11 cellular contexts compared by ENCODE assay signal in genomic region chr13:76383671-76384461, GRCh38.
A peak's percentile ranks its signal among the peaks of the same experiment; 100 is the strongest.
DNase-seq lines count a peak whose midpoint lies in the region; ATAC-seq and TF ChIP-seq lines count a peak whose summit lies in the region.
"Had no signal": no experiment of that assay in that cellular context is flagged by ENCODE, and none has a peak within 500 bp of the region (broad histone marks: within the 10 kb centered on the region; RNA-seq: fewer than 3 reads in every experiment).

No MANE protein-coding gene starts in this region.

- no peaks in the 10 kb centered on the region for H3K4me1 Mint-ChIP-seq in activated CD8-positive, alpha-beta memory T cell treated with anti-CD3 and anti-CD28 coated beads, Interleukin-2, amount 10 ng/mL, durations not matched to agents 7 days and 5 days
- H3K4me1 Mint-ChIP-seq: IgD-negative memory B cell, naive B cell had no signal

- H3K4me3 ChIP-seq in upper lobe of right lung = no peak overlapping the region

- H3K27me3 Mint-ChIP-seq in activated CD8-positive, alpha-beta memory T cell treated with anti-CD3 and anti-CD28 coated beads, Interleukin-2, amount 10 ng/mL, durations not matched to agents 7 days and 5 days = no peaks in the 10 kb centered on the region
- H3K27me3 Mint-ChIP-seq: naive B cell had no signal

- no peaks in the 10 kb centered on the region for H3K9me3 Mint-ChIP-seq in activated CD8-positive, alpha-beta memory T cell treated with anti-CD3 and anti-CD28 coated beads, Interleukin-2, amount 10 ng/mL, durations not matched to agents 7 days and 5 days (ENCODE audit: low read depth)
- H3K9me3 Mint-ChIP-seq: IgD-negative memory B cell had no signal

- no peak for TF ChIP-seq CTCF in upper lobe of right lung (IDR thresholded peaks at IDR 0.05)

- H3K36me3 ChIP-seq in upper lobe of right lung = no peaks in the 10 kb centered on the region

- DNase-seq in Right ventricle myocardium inferior (ENCODE audit: missing footprints) = no peak
- DNase-seq in cardiac septum (ENCODE audit: low spot score) = no peak
- DNase-seq in amniotic epithelial cell (ENCODE audit: low read depth) = peak; percentile 91
- DNase-seq in islet precursor cell = peak; percentile 86
- no peak for DNase-seq in upper lobe of right lung
- DNase-seq in activated CD8-positive, alpha-beta memory T cell treated with anti-CD3 and anti-CD28 coated beads, Interleukin-2, amount 10 ng/mL, durations not matched to agents 7 days and 5 days = no peak
- no peak for DNase-seq in activated CD4-positive, alpha-beta T cell treated with anti-CD3 and anti-CD28 coated beads for 48 hours
- DNase-seq: naive B cell had no signal

- no peak overlapping the region for H3K27ac Mint-ChIP-seq in activated CD8-positive, alpha-beta memory T cell treated with anti-CD3 and anti-CD28 coated beads, Interleukin-2, amount 10 ng/mL, durations not matched to agents 7 days and 5 days
- H3K27ac Mint-ChIP-seq: IgD-negative memory B cell, naive B cell had no signal

- CTCF ChIA-PET in activated CD8-positive, alpha-beta memory T cell treated with anti-CD3 and anti-CD28 coated beads, Interleukin-2, amount 10 ng/mL, durations not matched to agents 7 days and 5 days (lab: Charles Lee) = no interaction called here

- H3K4me1 ChIP-seq in upper lobe of right lung = peaks cover 20% of the 10 kb centered on the region

- no peaks in the 10 kb centered on the region for H3K9me3 ChIP-seq in upper lobe of right lung

- no peaks in the 10 kb centered on the region for H3K27me3 ChIP-seq in upper lobe of right lung

- ATAC-seq in Right ventricle myocardium inferior (peak; percentile 44), upper lobe of right lung (peak; percentile 80), GM21529 (IDR thresholded peaks at IDR 0.05; ENCODE audit: unreplicated experiment) (no peak)
- no peak for ATAC-seq in activated CD8-positive, alpha-beta memory T cell treated with anti-CD3 and anti-CD28 coated beads, Interleukin-2, amount 10 ng/mL, durations not matched to agents 7 days and 5 days

- H3K36me3 Mint-ChIP-seq in activated CD8-positive, alpha-beta memory T cell treated with anti-CD3 and anti-CD28 coated beads, Interleukin-2, amount 10 ng/mL, durations not matched to agents 7 days and 5 days = no peaks in the 10 kb centered on the region
- H3K36me3 Mint-ChIP-seq: IgD-negative memory B cell, naive B cell had no signal

- intact Hi-C loops in Right ventricle myocardium inferior (cut with DNase I) = no loop called here
- intact Hi-C loops in cardiac septum (cut with DNase I) = no loop called here
- intact Hi-C loops in upper lobe of right lung (cut with DNase I) = no loop called here

- H3K4me3 Mint-ChIP-seq in activated CD8-positive, alpha-beta memory T cell treated with anti-CD3 and anti-CD28 coated beads, Interleukin-2, amount 10 ng/mL, durations not matched to agents 7 days and 5 days = no peak overlapping the region
- H3K4me3 Mint-ChIP-seq: naive B cell had no signal

- H3K27ac ChIP-seq in upper lobe of right lung = no peak overlapping the region
- H3K27ac ChIP-seq: C4-2B had no signal

Comparison
In these comparisons a context has a peak if more than half of its experiments do, and no peak if none do; other contexts are left out.
1. ATAC-seq: peak in Right ventricle myocardium inferior (single experiment) and upper lobe of right lung (single experiment); none in GM21529 (single experiment) and activated CD8-positive, alpha-beta memory T cell treated with anti-CD3 and anti-CD28 coated beads, Interleukin-2, amount 10 ng/mL, durations not matched to agents 7 days and 5 days (single experiment).
2. DNase-seq: peak in amniotic epithelial cell (single experiment) and islet precursor cell (single experiment); none in Right ventricle myocardium inferior (single experiment), cardiac septum (single experiment), upper lobe of right lung (single experiment), activated CD8-positive, alpha-beta memory T cell treated with anti-CD3 and anti-CD28 coated beads, Interleukin-2, amount 10 ng/mL, durations not matched to agents 7 days and 5 days (single experiment) and activated CD4-positive, alpha-beta T cell treated with anti-CD3 and anti-CD28 coated beads for 48 hours (single experiment).